Comparison of ENCODE assay signal across 1 cellular context in genomic region chr2:169798718-169799495, GRCh38.
TF ChIP-seq lines count a peak whose summit lies in the region.

Gene SSB, plus strand, starts transcription at chr2:169798871. Its CDS starts 2,090 bp downstream, at chr2:169800961.

TF ChIP-seq in K562, 482 proteins besides CTCF, POLR2A, EP300 and RAD21 (continued from another document and continues in another):
- TF ChIP-seq FOXP4 (CRISPR knock-in tag; IDR thresholded peaks at IDR 0.05; ENCODE audit: borderline replicate concordance) (no peak), ELK3 (CRISPR knock-in tag; IDR thresholded peaks at IDR 0.05) (no peak), POLR2AphosphoS2 (IDR thresholded peaks at IDR 0.05; ENCODE audit: low read length) (peak; percentile 89), NFRKB (IDR thresholded peaks at IDR 0.05; ENCODE audit: low read depth) (0 out of 2 replicates have a peak, but pooled peaks have one; percentile 41), SP1 (CRISPR knock-in tag; IDR thresholded peaks at IDR 0.05) (0 out of 2 replicates have a peak, but pooled peaks have one; percentile 27), TSHZ1 (CRISPR knock-in tag; IDR thresholded peaks at IDR 0.05) (no peak), POLR2H (tag; IDR thresholded peaks at IDR 0.05; ENCODE audit: low read depth) (peak; percentile 83), NFE2 (IDR thresholded peaks at IDR 0.05; ENCODE audit: low read depth) (no peak), ETS1 (conservative IDR thresholded peaks at IDR 0.05; ENCODE audit: control insufficient read depth, low read depth, low read length) (peak; percentile 37; the same call in 1 of the 2 replicates), NFIX (CRISPR knock-in tag; IDR thresholded peaks at IDR 0.05; ENCODE audit: low read depth) (no peak), CCNT2 (IDR thresholded peaks at IDR 0.05; ENCODE audit: borderline replicate concordance, extremely low read depth, insufficient read length, low read depth, low read length) (peak; percentile 84), SREBF1 (IDR thresholded peaks at IDR 0.05; ENCODE audit: borderline replicate concordance, low read depth, low read length) (no peak), BRF2 (IDR thresholded peaks at IDR 0.05; ENCODE audit: borderline replicate concordance, insufficient read depth, insufficient read length) (no peak), KDM4B (IDR thresholded peaks at IDR 0.05; ENCODE audit: borderline replicate concordance in 2 of 2, low read depth in 1 of 2) (no peak; a peak in 1 of 4 replicates), THRAP3 (IDR thresholded peaks at IDR 0.05; ENCODE audit: borderline replicate concordance) (no peak), RBBP5 (IDR thresholded peaks at IDR 0.05; ENCODE audit: borderline replicate concordance, insufficient read depth, low read length, poor library complexity, severe bottlenecking) (peak; percentile 99), KDM5B (IDR thresholded peaks at IDR 0.05; ENCODE audit: insufficient replicate concordance, low read depth, low read length) (peak; percentile 95), SAP30 (IDR thresholded peaks at IDR 0.05; ENCODE audit: borderline replicate concordance, insufficient read depth, low read depth, low read length, poor library complexity, severe bottlenecking) (peak; percentile 86), THRA (IDR thresholded peaks at IDR 0.05) (no peak), ZNF764 (CRISPR knock-in tag; IDR thresholded peaks at IDR 0.05; ENCODE audit: low read depth) (no peak), ZNF395 (CRISPR knock-in tag; IDR thresholded peaks at IDR 0.05) (peak; percentile 17; the same call in 1 of the 2 replicates), HMG20B (CRISPR knock-in tag; IDR thresholded peaks at IDR 0.05) (no peak), GTF2F1 (IDR thresholded peaks at IDR 0.05; ENCODE audit: low read depth, low read length) (peak; percentile 86; the same call in 1 of the 2 replicates), TBP (optimal IDR thresholded peaks at IDR 0.05; ENCODE audit: low read depth, low read length) (peak; percentile 89), NCOA6 (IDR thresholded peaks at IDR 0.05) (no peak), HDAC8 (tag; IDR thresholded peaks at IDR 0.05) (0 out of 2 replicates have a peak, but pooled peaks have one; percentile 62), TFE3 (CRISPR knock-in tag; IDR thresholded peaks at IDR 0.05) (no peak), MYBL2 (IDR thresholded peaks at IDR 0.05; ENCODE audit: low read depth) (no peak), MYBL2 (CRISPR knock-in tag; IDR thresholded peaks at IDR 0.05; ENCODE audit: borderline replicate concordance) (no peak), TAF7 (tag; IDR thresholded peaks at IDR 0.05) (peak; percentile 48; the same call in 1 of the 2 replicates), GATAD2B (IDR thresholded peaks at IDR 0.05; ENCODE audit: borderline replicate concordance) (peak; percentile 68; the same call in 1 of the 2 replicates), CBX1 (IDR thresholded peaks at IDR 0.05; ENCODE audit: low read depth) (peak; percentile 52; the same call in 1 of the 2 replicates), NBN (IDR thresholded peaks at IDR 0.05; ENCODE audit: low read depth) (0 out of 2 replicates have a peak, but pooled peaks have one; percentile 31), ZNF316 (IDR thresholded peaks at IDR 0.05) (no peak), ARID4B (CRISPR knock-in tag; IDR thresholded peaks at IDR 0.05) (peak; percentile 66; the same call in 1 of the 2 replicates), MCM5 (IDR thresholded peaks at IDR 0.05; ENCODE audit: low read depth) (no peak), ELF4 (CRISPR knock-in tag; IDR thresholded peaks at IDR 0.05) (no peak), HDGF (IDR thresholded peaks at IDR 0.05) (no peak), TFAM (CRISPR knock-in tag; conservative IDR thresholded peaks at IDR 0.05) (no peak), TCF7L2 (IDR thresholded peaks at IDR 0.05; ENCODE audit: low read depth, low read length) (peak; percentile 48; the same call in 1 of the 2 replicates), KHSRP (IDR thresholded peaks at IDR 0.05) (no peak), RFX1 (IDR thresholded peaks at IDR 0.05) (peak; percentile 56), PCBP1 (IDR thresholded peaks at IDR 0.05; ENCODE audit: low read depth, low read length, poor library complexity, severe bottlenecking) (peak; percentile 70)
